In the genomic region with DNA sequence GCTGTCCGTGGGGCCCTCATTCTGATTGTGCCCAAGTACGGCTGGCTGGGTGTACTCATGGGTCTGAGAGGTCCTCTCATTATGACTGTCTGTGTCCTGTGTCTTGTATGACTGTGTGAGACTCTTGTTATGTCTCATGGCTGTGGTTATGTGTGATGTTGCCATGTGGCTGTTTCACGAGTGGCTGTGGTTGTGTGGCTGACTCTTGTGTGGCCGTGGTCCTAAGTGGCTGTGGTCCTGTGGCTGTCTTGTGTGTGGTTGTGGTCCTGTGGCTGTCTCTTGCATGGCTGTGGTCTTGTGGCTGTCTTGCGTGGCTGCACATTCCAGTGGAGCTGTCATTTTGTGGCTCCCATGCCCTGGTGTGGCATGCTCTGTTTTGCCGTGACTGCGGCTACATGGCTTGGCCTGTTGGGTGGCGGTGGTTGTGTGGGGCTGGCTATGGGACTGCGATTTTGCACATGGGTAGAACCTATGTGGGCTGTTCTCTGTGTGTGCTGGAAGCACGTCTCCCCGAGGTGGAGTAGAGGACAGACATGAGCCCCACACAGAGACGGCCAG, we compare ENCODE assay signal across 8 cellular contexts. TPM values are rescaled to one million over a fixed set of nuclear protein-coding genes. Genes with fewer than 3 reads are reported as not detected.
DNase-seq lines count a peak whose midpoint lies in the region; ATAC-seq and TF ChIP-seq lines count a peak whose summit lies in the region.

No MANE protein-coding gene starts in this region.

- peaks cover 6% of the 10 kb centered on the region for H3K36me3 Mint-ChIP-seq in CD4-positive, CD25-positive, alpha-beta regulatory T cell
- H3K36me3 Mint-ChIP-seq in activated naive CD4-positive, alpha-beta T cell treated with anti-CD3 and anti-CD28 coated beads, Interleukin-2, amount 10 ng/mL, durations not matched to agents 7 days and 5 days = peaks cover 9% of the 10 kb centered on the region
- H3K36me3 Mint-ChIP-seq in naive thymus-derived CD4-positive, alpha-beta T cell = peaks cover 0 to 7% (median 0%) of the 10 kb centered on the region in 5 donors

- peak; percentile 24 to 29 for ATAC-seq in CD4-positive, CD25-positive, alpha-beta regulatory T cell (ENCODE audit: low read depth in 2 of 2)
- ATAC-seq in naive thymus-derived CD4-positive, alpha-beta T cell = peak; percentile 31
- ATAC-seq in HG03175 (IDR thresholded peaks at IDR 0.05; ENCODE audit: unreplicated experiment) = no peak

- H3K27me3 Mint-ChIP-seq in CD4-positive, CD25-positive, alpha-beta regulatory T cell = peaks cover 19% of the 10 kb centered on the region
- peaks cover 60% of the 10 kb centered on the region for H3K27me3 Mint-ChIP-seq in activated naive CD4-positive, alpha-beta T cell treated with anti-CD3 and anti-CD28 coated beads, Interleukin-2, amount 10 ng/mL, durations not matched to agents 7 days and 5 days
- peaks cover 6 to 28% (median 16%) of the 10 kb centered on the region in 5 donors for H3K27me3 Mint-ChIP-seq in naive thymus-derived CD4-positive, alpha-beta T cell

- POLR2A ChIA-PET in naive thymus-derived CD4-positive, alpha-beta T cell (lab: Charles Lee) = interaction anchor here (0.6 to 3.5 kb wide), 12 partner anchors 9 to 1389 kb away, joined by 3 to 19 read pairs (median 5); a partner anchor contains a TSS

- H3K9me3 Mint-ChIP-seq in CD4-positive, CD25-positive, alpha-beta regulatory T cell = peaks cover 0 to 1% (median 0%) of the 10 kb centered on the region in 7 donors
- H3K9me3 Mint-ChIP-seq in activated naive CD4-positive, alpha-beta T cell treated with anti-CD3 and anti-CD28 coated beads, Interleukin-2, amount 10 ng/mL, durations not matched to agents 7 days and 5 days = no peaks in the 10 kb centered on the region
- peaks cover 0 to 4% (median 0%) of the 10 kb centered on the region in 11 donors for H3K9me3 Mint-ChIP-seq in naive thymus-derived CD4-positive, alpha-beta T cell

- H3K9me3 ChIP-seq in CD4-positive, CD25-positive, alpha-beta regulatory T cell (ENCODE audit: control insufficient read depth in 2 of 2, low read length in 2 of 2) = no peaks in the 10 kb centered on the region
- H3K9me3 ChIP-seq in naive thymus-derived CD4-positive, alpha-beta T cell (ENCODE audit: control insufficient read depth in 2 of 3, low read length in 3 of 3) = no peaks in the 10 kb centered on the region
- H3K9me3 ChIP-seq in hepatocyte (ENCODE audit: low read depth) = no peaks in the 10 kb centered on the region

- no peaks in the 10 kb centered on the region for H3K9me2 ChIP-seq in hepatocyte (replicated peaks; ENCODE audit: insufficient read depth)

- no peaks in the 10 kb centered on the region for H3K79me2 ChIP-seq in hepatocyte

- CTCF ChIA-PET in activated naive CD4-positive, alpha-beta T cell treated with anti-CD3 and anti-CD28 coated beads, Interleukin-2, amount 10 ng/mL, durations not matched to agents 7 days and 5 days (lab: Charles Lee) = interaction anchor here (1.3 kb wide), 2 partner anchors 38 to 135 kb away, joined by 3 read pairs; no protein-coding TSS in a partner anchor
- CTCF ChIA-PET in naive thymus-derived CD4-positive, alpha-beta T cell (lab: Charles Lee) = interaction anchor here (0.9 to 1.8 kb wide), 3 partner anchors 18 to 135 kb away, joined by 3 to 4 read pairs (median 3); a partner anchor contains a TSS

- H3K4me1 ChIP-seq in CD4-positive, CD25-positive, alpha-beta regulatory T cell (ENCODE audit: control insufficient read depth, insufficient read depth, low read length, poor library complexity, severe bottlenecking) = peaks cover 98% of the 10 kb centered on the region
- H3K4me1 ChIP-seq in naive thymus-derived CD4-positive, alpha-beta T cell (ENCODE audit: control insufficient read depth in 2 of 2, insufficient read depth in 2 of 2, low read length in 2 of 2) = peaks cover 71 to 74% of the 10 kb centered on the region in 2 donors
- peaks cover 45% of the 10 kb centered on the region for H3K4me1 ChIP-seq in hepatocyte (ENCODE audit: insufficient read depth)

- peak overlapping the region; percentile 41 for H3K4me3 ChIP-seq in CD4-positive, CD25-positive, alpha-beta regulatory T cell (ENCODE audit: low read depth, low read length)
- H3K4me3 ChIP-seq in NB4 (ENCODE audit: low read depth, low read length) (peak overlapping the region; percentile 98), hepatocyte (no peak overlapping the region)
- peak overlapping the region; percentile 74 for H3K4me3 ChIP-seq in naive thymus-derived CD4-positive, alpha-beta T cell (ENCODE audit: low read length)

- peak overlapping the region; percentile 86 to 91 (median 90) for H3K4me3 Mint-ChIP-seq in CD4-positive, CD25-positive, alpha-beta regulatory T cell
- H3K4me3 Mint-ChIP-seq in activated naive CD4-positive, alpha-beta T cell treated with anti-CD3 and anti-CD28 coated beads, Interleukin-2, amount 10 ng/mL, durations not matched to agents 7 days and 5 days = peak overlapping the region; percentile 63
- H3K4me3 Mint-ChIP-seq in naive thymus-derived CD4-positive, alpha-beta T cell = peak overlapping the region; percentile 70 to 86 (median 82)

- no peaks in the 10 kb centered on the region for H3K27me3 ChIP-seq in CD4-positive, CD25-positive, alpha-beta regulatory T cell (ENCODE audit: control insufficient read depth, insufficient read depth, low read length)
- peaks cover 0 to 6% of the 10 kb centered on the region in 2 donors for H3K27me3 ChIP-seq in naive thymus-derived CD4-positive, alpha-beta T cell (ENCODE audit: control insufficient read depth in 2 of 2, insufficient read depth in 2 of 2, low read length in 2 of 2)
- peaks cover 52% of the 10 kb centered on the region for H3K27me3 ChIP-seq in hepatocyte

- peaks cover 5 to 70% (median 34%) of the 10 kb centered on the region in 4 donors for H3K4me1 Mint-ChIP-seq in CD4-positive, CD25-positive, alpha-beta regulatory T cell
- peaks cover 71% of the 10 kb centered on the region for H3K4me1 Mint-ChIP-seq in activated naive CD4-positive, alpha-beta T cell treated with anti-CD3 and anti-CD28 coated beads, Interleukin-2, amount 10 ng/mL, durations not matched to agents 7 days and 5 days
- H3K4me1 Mint-ChIP-seq in naive thymus-derived CD4-positive, alpha-beta T cell = peaks cover 11 to 66% (median 52%) of the 10 kb centered on the region in 7 donors

- H3K27ac ChIP-seq in CD4-positive, CD25-positive, alpha-beta regulatory T cell (ENCODE audit: insufficient read depth, low read length, poor library complexity, severe bottlenecking) = peak overlapping the region; percentile 87
- peak overlapping the region; percentile 82 for H3K27ac ChIP-seq in naive thymus-derived CD4-positive, alpha-beta T cell (ENCODE audit: low read depth, low read length)
- H3K27ac ChIP-seq in hepatocyte = no peak overlapping the region

- peaks cover 6% of the 10 kb centered on the region for H4K20me1 ChIP-seq in hepatocyte (ENCODE audit: insufficient read depth, poor library complexity, severe bottlenecking)

- TF ChIP-seq CTCF in NB4 (IDR thresholded peaks at IDR 0.05; ENCODE audit: low read depth, low read length) = no peak
- no peak for TF ChIP-seq CTCF in hepatocyte (IDR thresholded peaks at IDR 0.05; ENCODE audit: poor library complexity)

- H3K27ac Mint-ChIP-seq in CD4-positive, CD25-positive, alpha-beta regulatory T cell = peak overlapping the region; percentile 95 to 98 (median 96)
- peak overlapping the region; percentile 96 for H3K27ac Mint-ChIP-seq in activated naive CD4-positive, alpha-beta T cell treated with anti-CD3 and anti-CD28 coated beads, Interleukin-2, amount 10 ng/mL, durations not matched to agents 7 days and 5 days
- H3K27ac Mint-ChIP-seq in naive thymus-derived CD4-positive, alpha-beta T cell = peak overlapping the region; percentile 88 to 99 (median 93)

- no peak overlapping the region for H3K4me2 ChIP-seq in hepatocyte

- intact Hi-C loops in naive thymus-derived CD4-positive, alpha-beta T cell (cut with micrococcal nuclease) = no loop called here

- no peak overlapping the region for H2AFZ ChIP-seq in hepatocyte

- H3K36me3 ChIP-seq in CD4-positive, CD25-positive, alpha-beta regulatory T cell (ENCODE audit: control insufficient read depth, insufficient read depth, low read length) = no peaks in the 10 kb centered on the region
- H3K36me3 ChIP-seq in naive thymus-derived CD4-positive, alpha-beta T cell (ENCODE audit: control insufficient read depth in 2 of 3, insufficient read depth in 3 of 3, low read length in 3 of 3) = no peaks in the 10 kb centered on the region
- H3K36me3 ChIP-seq in hepatocyte (replicated peaks; ENCODE audit: insufficient read depth, low read depth) = no peaks in the 10 kb centered on the region

- WGBS in hepatocyte (ENCODE audit: low lambda C conversion rate, missing lambda C conversion rate) = 93% methylated on average over 12 of the region's 12 CpGs

- peak; percentile 44 to 86 (median 62) for DNase-seq in CD4-positive, CD25-positive, alpha-beta regulatory T cell
- DNase-seq in NB4 (ENCODE audit: low read depth) = peak; percentile 74
- peak; percentile 73 for DNase-seq in activated naive CD4-positive, alpha-beta T cell treated with anti-CD3 and anti-CD28 coated beads, Interleukin-2, amount 10 ng/mL, durations not matched to agents 7 days and 5 days
- DNase-seq in naive thymus-derived CD4-positive, alpha-beta T cell = peak in 8 of 9 donors; percentile 43 to 72 (median 46)
- no peak for DNase-seq in hepatocyte (ENCODE audit: low spot score)
- no peak for DNase-seq in ecto neural progenitor cell (ENCODE audit: low spot score)
- no peak for DNase-seq in medulla oblongata (ENCODE audit: extremely low spot score)

- TF ChIP-seq POLR2A in NB4 (IDR thresholded peaks at IDR 0.05; ENCODE audit: extremely low read depth, insufficient read length) = no peak

RNA-seq across cellular contexts. Expression of a gene that starts 2.5 kb away (rescaled TPM):
- 8.7 TPM for total RNA-seq in CD4-positive, CD25-positive, alpha-beta regulatory T cell
- 10 to 100 TPM in 1 of 4 donors, 1 to 10 TPM in 3; 6.5 to 14.2 (median 7.5) TPM for polyA plus RNA-seq in CD4-positive, CD25-positive, alpha-beta regulatory T cell
- total RNA-seq in naive thymus-derived CD4-positive, alpha-beta T cell = 10 to 100 TPM in 1 of 5 experiments, 1 to 10 TPM in 4; 4.6 to 22.6 (median 7.8) TPM
- 1 to 10 TPM; 2.4 to 2.9 TPM for polyA plus RNA-seq in naive thymus-derived CD4-positive, alpha-beta T cell
- 0.36 and 0.47 TPM in 2 replicates for total RNA-seq in hepatocyte
- polyA plus RNA-seq in hepatocyte = 1.0 and 1.4 TPM in 2 replicates

RNA-seq across cellular contexts. Expression of a gene that starts 16.4 kb away (rescaled TPM):
- total RNA-seq in CD4-positive, CD25-positive, alpha-beta regulatory T cell = 57.6 TPM
- polyA plus RNA-seq in CD4-positive, CD25-positive, alpha-beta regulatory T cell = 10 to 100 TPM; 16.0 to 22.3 (median 19.9) TPM
- total RNA-seq in naive thymus-derived CD4-positive, alpha-beta T cell = 10 to 100 TPM; 64.2 to 96.4 (median 87.8) TPM
- polyA plus RNA-seq in naive thymus-derived CD4-positive, alpha-beta T cell = 10 to 100 TPM; 22.6 to 36.3 TPM
- total RNA-seq in hepatocyte = 21.0 and 31.2 TPM in 2 replicates
- 33.4 and 45.1 TPM in 2 replicates for polyA plus RNA-seq in hepatocyte

RNA-seq across cellular contexts. Expression of a gene that starts 18.0 kb away (rescaled TPM):
- 25.4 TPM for total RNA-seq in CD4-positive, CD25-positive, alpha-beta regulatory T cell
- 1 to 10 TPM in 2 of 4 donors, under 1 TPM in 2; 0.71 to 2.5 (median 1.2) TPM for polyA plus RNA-seq in CD4-positive, CD25-positive, alpha-beta regulatory T cell
- 10 to 100 TPM; 18.0 to 72.7 (median 22.4) TPM for total RNA-seq in naive thymus-derived CD4-positive, alpha-beta T cell
- 1 to 10 TPM; 1.7 to 2.0 TPM for polyA plus RNA-seq in naive thymus-derived CD4-positive, alpha-beta T cell
- 32.6 and 35.0 TPM in 2 replicates for total RNA-seq in hepatocyte
- 9.7 and 11.1 TPM in 2 replicates for polyA plus RNA-seq in hepatocyte

RNA-seq across cellular contexts. Expression of a gene that starts 50.1 kb away (rescaled TPM):
- 56.5 TPM for total RNA-seq in CD4-positive, CD25-positive, alpha-beta regulatory T cell
- polyA plus RNA-seq in CD4-positive, CD25-positive, alpha-beta regulatory T cell = 10 to 100 TPM; 52.4 to 68.2 (median 58.9) TPM
- 10 to 100 TPM; 42.6 to 76.2 (median 68.5) TPM for total RNA-seq in naive thymus-derived CD4-positive, alpha-beta T cell
- 10 to 100 TPM; 45.9 to 63.7 TPM for polyA plus RNA-seq in naive thymus-derived CD4-positive, alpha-beta T cell
- total RNA-seq in hepatocyte = 63.4 and 66.5 TPM in 2 replicates
- polyA plus RNA-seq in hepatocyte = 82.2 and 106 TPM in 2 replicates

RNA-seq across cellular contexts. Expression of a gene that starts 50.1 kb away (rescaled TPM):
- 478 TPM for total RNA-seq in CD4-positive, CD25-positive, alpha-beta regulatory T cell
- polyA plus RNA-seq in CD4-positive, CD25-positive, alpha-beta regulatory T cell = 100 to 1,000 TPM; 144 to 234 (median 197) TPM
- total RNA-seq in naive thymus-derived CD4-positive, alpha-beta T cell = 100 to 1,000 TPM; 135 to 558 (median 246) TPM
- polyA plus RNA-seq in naive thymus-derived CD4-positive, alpha-beta T cell = 100 to 1,000 TPM; 121 to 139 TPM
- total RNA-seq in hepatocyte = 64.2 and 101 TPM in 2 replicates
- polyA plus RNA-seq in hepatocyte = 325 and 369 TPM in 2 replicates

Comparison
In these comparisons a context has a peak if more than half of its experiments do, and no peak if none do; other contexts are left out.
1. DNase-seq: peak in CD4-positive, CD25-positive, alpha-beta regulatory T cell (3 of 3), NB4 (single experiment), activated naive CD4-positive, alpha-beta T cell treated with anti-CD3 and anti-CD28 coated beads, Interleukin-2, amount 10 ng/mL, durations not matched to agents 7 days and 5 days (single experiment) and naive thymus-derived CD4-positive, alpha-beta T cell (8 of 9); none in hepatocyte (single experiment), ecto neural progenitor cell (single experiment) and medulla oblongata (single experiment).
2. Peak in every context shown above with its lines, with median percentiles within 50 percentile points of each other: H3K27ac Mint-ChIP-seq and H3K4me3 Mint-ChIP-seq.